In the genomic region with DNA sequence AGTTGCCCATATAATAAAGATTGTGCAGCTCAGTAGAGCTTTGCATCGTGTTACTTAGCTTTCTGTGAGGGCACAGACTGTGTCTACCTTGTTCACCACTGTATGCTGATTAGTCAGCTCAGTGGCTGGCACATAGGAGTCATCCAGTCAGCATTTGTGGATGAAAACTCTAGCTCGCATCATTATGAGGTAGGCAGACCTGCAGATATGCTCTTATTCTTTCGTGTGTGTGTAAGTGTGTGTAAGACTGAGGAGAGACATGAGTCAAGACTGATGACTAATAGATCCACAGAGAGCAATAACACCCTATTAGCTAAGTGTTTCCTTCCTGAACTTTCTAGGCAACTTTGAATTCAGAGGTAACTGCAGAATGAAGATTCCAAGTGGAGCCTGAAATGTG, we compare ENCODE assay signal across 11 cellular contexts. TPM values are rescaled to one million over a fixed set of nuclear protein-coding genes. Genes with fewer than 3 reads are reported as not detected.
DNase-seq lines count a peak whose midpoint lies in the region; ATAC-seq, FAIRE-seq and TF ChIP-seq lines count a peak whose summit lies in the region.
"Had no signal": no experiment of that assay in that cellular context is flagged by ENCODE, and none has a peak within 500 bp of the region (broad histone marks: within the 10 kb centered on the region; RNA-seq: fewer than 3 reads in every experiment).

No MANE protein-coding gene starts in this region.

- TF ChIP-seq POLR2A in ovary (IDR thresholded peaks at IDR 0.05), result no peak

- in situ Hi-C loops in Panc1 (cut with HindIII; ENCODE audit: low pct_unique_long_range_greater_than_20kb, low sequenced_read_pairs), result no loop called here

- peaks cover 89% of the 10 kb centered on the region for H3K36me3 Mint-ChIP-seq in CD4-positive, alpha-beta T cell (ENCODE audit: low read depth)
- H3K36me3 Mint-ChIP-seq in astrocyte (ENCODE audit: low read depth, unreplicated experiment), result peaks cover 7% of the 10 kb centered on the region
- H3K36me3 Mint-ChIP-seq in nephron progenitor cell (ENCODE audit: low read depth), result peaks cover 65% of the 10 kb centered on the region

- H3K27me3 ChIP-seq in CD4-positive, alpha-beta T cell (ENCODE audit: control insufficient read depth, insufficient read depth, low read length), result no peaks in the 10 kb centered on the region
- no peaks in the 10 kb centered on the region for H3K27me3 ChIP-seq in Panc1 (ENCODE audit: control insufficient read depth, insufficient read depth, low read length)
- H3K27me3 ChIP-seq in astrocyte (ENCODE audit: insufficient read depth, low read length), result no peaks in the 10 kb centered on the region
- H3K27me3 ChIP-seq in ovary, result no peaks in the 10 kb centered on the region
- H3K27me3 ChIP-seq: tibial artery had no signal

- H3K27me3 Mint-ChIP-seq in CD4-positive, alpha-beta T cell, result no peaks in the 10 kb centered on the region
- H3K27me3 Mint-ChIP-seq in astrocyte (ENCODE audit: low read depth, unreplicated experiment) (no peaks in the 10 kb centered on the region), nephron progenitor cell (ENCODE audit: low read depth, poor library complexity) (no peaks in the 10 kb centered on the region)

- H3K4me2 ChIP-seq in astrocyte (ENCODE audit: low read length), result peak overlapping the region; percentile 31

- no peak overlapping the region for H3K27ac Mint-ChIP-seq in CD4-positive, alpha-beta T cell
- peak overlapping the region; percentile 93 for H3K27ac Mint-ChIP-seq in astrocyte (ENCODE audit: unreplicated experiment)
- H3K27ac Mint-ChIP-seq in nephron progenitor cell, result peak overlapping the region; percentile 2

- peak; percentile 11 for ATAC-seq in CD4-positive, alpha-beta T cell (ENCODE audit: poor library complexity)
- ATAC-seq in Panc1 (no peak), HG02852 (IDR thresholded peaks at IDR 0.05; ENCODE audit: unreplicated experiment) (no peak)
- ATAC-seq: right cardiac atrium had no signal

- no TSS peak for BruUV-seq in Panc1 (replicated peaks; lab: Mats Ljungman, UMichigan)

- no peak overlapping the region for H2AFZ ChIP-seq in astrocyte (ENCODE audit: low read depth, low read length)

- H3K4me1 ChIP-seq in Panc1 (ENCODE audit: control insufficient read depth, insufficient read depth, low read length) (no peaks in the 10 kb centered on the region), astrocyte (ENCODE audit: insufficient read depth, low read length) (peaks cover 14% of the 10 kb centered on the region), ovary (ENCODE audit: insufficient read depth) (no peaks in the 10 kb centered on the region)
- H3K4me1 ChIP-seq: tibial artery had no signal

- no peak overlapping the region for H3K27ac ChIP-seq in CD4-positive, alpha-beta T cell (ENCODE audit: low read depth, low read length)
- H3K27ac ChIP-seq in Panc1 (ENCODE audit: low read length), result no peak overlapping the region
- H3K27ac ChIP-seq in astrocyte (ENCODE audit: low read depth, low read length), result peak overlapping the region; percentile 58
- no peak overlapping the region for H3K27ac ChIP-seq in ovary
- H3K27ac ChIP-seq: tibial artery had no signal

- H3K4me3 Mint-ChIP-seq in CD4-positive, alpha-beta T cell, result no peak overlapping the region
- H3K4me3 Mint-ChIP-seq in astrocyte (ENCODE audit: unreplicated experiment) (peak overlapping the region; percentile 14), nephron progenitor cell (no peak overlapping the region)

- DNase-seq in CD4-positive, alpha-beta T cell, result peak in 1 of 10 experiments; percentile 7
- DNase-seq in Panc1 (ENCODE audit: low read depth, low spot score) (peak; percentile 72), astrocyte (ENCODE audit: low read depth) (peak; percentile 97), nephron progenitor cell (no peak), midbrain (lab: John Stamatoyannopoulos, UW) (no peak), ovary (no peak), NOMO-1 treated with dmso at 0.1 percent for 144 hours (lab: John Stamatoyannopoulos, UW; ENCODE audit: unreplicated experiment) (no peak)
- DNase-seq: OCI-M1, right cardiac atrium, tibial artery had no signal

- CTCF ChIA-PET in CD4-positive, alpha-beta T cell (lab: Charles Lee), result interaction anchor here (1.0 kb wide), 1 partner anchor 10 kb away, joined by 5 read pairs; no protein-coding TSS in a partner anchor
- CTCF ChIA-PET in Panc1 (lab: Charles Lee), result no interaction called here

- H3K9ac ChIP-seq in astrocyte (ENCODE audit: low read length), result no peak overlapping the region

- H3K4me3 ChIP-seq in Panc1 (ENCODE audit: low read depth in 2 of 2, low read length in 2 of 2), result no peak overlapping the region
- H3K4me3 ChIP-seq in astrocyte (ENCODE audit: insufficient read depth, low read depth, low read length), result no peak overlapping the region
- no peak overlapping the region for H3K4me3 ChIP-seq in ovary
- H3K4me3 ChIP-seq: tibial artery had no signal

- intact Hi-C loops in CD4-positive, alpha-beta T cell (cut with DNase I, micrococcal nuclease), result no loop called here
- intact Hi-C loops in Panc1 (cut with micrococcal nuclease; ENCODE audit: unreplicated experiment), result no loop called here
- intact Hi-C loops in ovary (cut with DNase I), result loop anchor here in 1 of 4 donors (10.0 kb wide), 1 partner anchor 208 kb away; no protein-coding TSS in a partner anchor

- no peaks in the 10 kb centered on the region for H3K9me3 ChIP-seq in CD4-positive, alpha-beta T cell (ENCODE audit: control insufficient read depth, low read length)
- no peaks in the 10 kb centered on the region for H3K9me3 ChIP-seq in Panc1 (ENCODE audit: control insufficient read depth, insufficient read depth, low read depth, low read length)
- H3K9me3 ChIP-seq in astrocyte (ENCODE audit: insufficient read depth, low read depth, low read length), result no peaks in the 10 kb centered on the region
- H3K9me3 ChIP-seq in ovary, result no peaks in the 10 kb centered on the region
- H3K9me3 ChIP-seq: tibial artery had no signal

- 59 to 69% (median 68%) methylated on average over 3 of the region's 3 CpGs for WGBS in ovary, 3 donors

- H4K20me1 ChIP-seq in astrocyte (ENCODE audit: insufficient read depth, low read length), result no peaks in the 10 kb centered on the region

- H3K36me3 ChIP-seq in Panc1 (ENCODE audit: control insufficient read depth, insufficient read depth, low read length) (peaks cover 5% of the 10 kb centered on the region; the same call in 1 of the 2 replicates), astrocyte (ENCODE audit: insufficient read depth, low read length) (peaks cover 32% of the 10 kb centered on the region), ovary (no peaks in the 10 kb centered on the region)

- no peak for TF ChIP-seq CTCF in CD4-positive, alpha-beta T cell (IDR thresholded peaks at IDR 0.05)
- no peak for TF ChIP-seq CTCF in Panc1 (IDR thresholded peaks at IDR 0.05)
- no peak for TF ChIP-seq CTCF in astrocyte (IDR thresholded peaks at IDR 0.05; ENCODE audit: insufficient read depth, low read depth, low read length)
- TF ChIP-seq CTCF in nephron progenitor cell (IDR thresholded peaks at IDR 0.05), result no peak
- no peak for TF ChIP-seq CTCF in ovary (IDR thresholded peaks at IDR 0.05)

- POLR2A ChIA-PET in CD4-positive, alpha-beta T cell (lab: Charles Lee), result no interaction called here
- POLR2A ChIA-PET in Panc1 (lab: Charles Lee), result no interaction called here

- no peak for TF ChIP-seq EP300 in ovary (IDR thresholded peaks at IDR 0.05)

- H3K79me2 ChIP-seq in astrocyte (ENCODE audit: insufficient read depth, low read length), result no peaks in the 10 kb centered on the region

- H3K9me3 Mint-ChIP-seq in CD4-positive, alpha-beta T cell, result no peaks in the 10 kb centered on the region
- H3K9me3 Mint-ChIP-seq in astrocyte (ENCODE audit: unreplicated experiment), result no peaks in the 10 kb centered on the region
- H3K9me3 Mint-ChIP-seq in nephron progenitor cell, result no peaks in the 10 kb centered on the region

- FAIRE-seq in astrocyte (lab: Jason Lieb, UNC), result peak; percentile 84

- no peaks in the 10 kb centered on the region for H3K4me1 Mint-ChIP-seq in CD4-positive, alpha-beta T cell (ENCODE audit: low read depth)
- peaks cover 11% of the 10 kb centered on the region for H3K4me1 Mint-ChIP-seq in astrocyte (ENCODE audit: low read depth, unreplicated experiment)
- peaks cover 11% of the 10 kb centered on the region for H3K4me1 Mint-ChIP-seq in nephron progenitor cell

RNA-seq across cellular contexts. Expression of a gene that starts 17.1 kb away (rescaled TPM):
- total RNA-seq in CD4-positive, alpha-beta T cell, result 10 to 100 TPM; 35.4 to 36.6 TPM
- 32.7 TPM for total RNA-seq in Panc1 (2021; ENCODE audit: unreplicated experiment)
- 7.3 TPM for polyA plus RNA-seq in Panc1 (2012; ENCODE audit: insufficient read length)
- 16.6 and 23.4 TPM in 2 replicates for total RNA-seq in astrocyte
- 10 to 100 TPM in 6 of 7 donors, 1 to 10 TPM in 1; 8.2 to 14.0 (median 12.5) TPM for total RNA-seq in ovary
- 1 to 10 TPM; 2.1 to 9.4 TPM for polyA plus RNA-seq in ovary

RNA-seq across cellular contexts. Expression of a gene that starts 44.3 kb away (rescaled TPM):
- total RNA-seq in CD4-positive, alpha-beta T cell, result under 1 TPM; 0.25 to 0.88 TPM
- total RNA-seq in Panc1 (2021; ENCODE audit: unreplicated experiment) (4.7 TPM), astrocyte (2.5 and 3.1 TPM in 2 replicates), ovary (1 to 10 TPM; 2.9 to 7.7 (median 6.6) TPM)
- 2.6 TPM for polyA plus RNA-seq in Panc1 (2012; ENCODE audit: insufficient read length)
- polyA plus RNA-seq in ovary, result 1 to 10 TPM; 4.9 to 5.4 TPM

Comparison
In these comparisons a context has a peak if more than half of its experiments do, and no peak if none do; other contexts are left out.
1. DNase-seq: peak in Panc1 (single experiment) and astrocyte (single experiment); none in nephron progenitor cell (single experiment), midbrain (single experiment), ovary (0 of 5) and NOMO-1 treated with dmso at 0.1 percent for 144 hours (single experiment).